Comparison of ENCODE assay signal across 22 cellular contexts in genomic region chr12:96201272-96202227, GRCh38. TPM values are rescaled to one million over a fixed set of nuclear protein-coding genes. Genes with fewer than 3 reads are reported as not detected.
DNase-seq lines count a peak whose midpoint lies in the region; ATAC-seq and TF ChIP-seq lines count a peak whose summit lies in the region.
"Had no signal": no experiment of that assay in that cellular context is flagged by ENCODE, and none has a peak within 500 bp of the region (broad histone marks: within the 10 kb centered on the region; RNA-seq: fewer than 3 reads in every experiment).

No MANE protein-coding gene starts in this region.

- no peak overlapping the region for H3K56ac ChIP-seq in IMR-90 (ENCODE audit: extremely low read depth, insufficient read depth, low read length)

- peak overlapping the region; percentile 70 for H2AK5ac ChIP-seq in IMR-90 (ENCODE audit: low read depth, low read length)

- TF ChIP-seq POLR2A in IMR-90 (IDR thresholded peaks at IDR 0.05; ENCODE audit: low read depth, low read length), result no peak

- H4K5ac ChIP-seq in IMR-90 (ENCODE audit: low read depth, low read length), result peak overlapping the region; percentile 37; the same call in 1 of the 2 replicates

- TF ChIP-seq RAD21 in IMR-90 (IDR thresholded peaks at IDR 0.05; ENCODE audit: low read length), result no peak

- peak overlapping the region; percentile 10 for H2BK5ac ChIP-seq in IMR-90 (ENCODE audit: low read depth, low read length, poor library complexity, severe bottlenecking)

- H3K9ac ChIP-seq in IMR-90 (ENCODE audit: low read depth, low read length) (no peak overlapping the region), Karpas-422 (ENCODE audit: low read length) (no peak overlapping the region)

- no peak overlapping the region for H3K27ac ChIP-seq in IMR-90 (ENCODE audit: insufficient read depth, low read length)
- H3K27ac ChIP-seq in brain microvascular endothelial cell, result peak overlapping the region; percentile 36
- H3K27ac ChIP-seq in naive thymus-derived CD4-positive, alpha-beta T cell (ENCODE audit: low read depth, low read length), result no peak overlapping the region
- peak overlapping the region in 2 of 10 donors; percentile 15 to 80 for H3K27ac ChIP-seq in heart right ventricle
- no peak overlapping the region for H3K27ac ChIP-seq in Karpas-422 (ENCODE audit: low read length)
- H3K27ac ChIP-seq: cardiac muscle cell, vagina had no signal

- no peak overlapping the region for H3K4me3 Mint-ChIP-seq in activated T-cell treated with anti-CD3 and anti-CD28 coated beads, Interleukin-2, amount 50 U/mL, for 72 hours
- H3K4me3 Mint-ChIP-seq in activated T-cell treated with anti-CD3 and anti-CD28 coated beads, Interleukin-2, amount 50 U/mL, for 4 hours, result no peak overlapping the region
- no peak overlapping the region for H3K4me3 Mint-ChIP-seq in naive thymus-derived CD4-positive, alpha-beta T cell

- H3K9me3 Mint-ChIP-seq in activated T-cell treated with anti-CD3 and anti-CD28 coated beads, Interleukin-2, amount 50 U/mL, for 72 hours, result no peaks in the 10 kb centered on the region
- no peaks in the 10 kb centered on the region for H3K9me3 Mint-ChIP-seq in activated T-cell treated with anti-CD3 and anti-CD28 coated beads, Interleukin-2, amount 50 U/mL, for 4 hours
- H3K9me3 Mint-ChIP-seq in naive thymus-derived CD4-positive, alpha-beta T cell, result no peaks in the 10 kb centered on the region

- H2BK15ac ChIP-seq in IMR-90 (ENCODE audit: low read depth, low read length), result no peak overlapping the region

- POLR2A ChIA-PET in IMR-90 (lab: Charles Lee; ENCODE audit: unreplicated experiment), result no interaction called here
- POLR2A ChIA-PET in naive thymus-derived CD4-positive, alpha-beta T cell (lab: Charles Lee), result interaction anchor here (0.6 to 1.5 kb wide), 4 partner anchors 10 to 182 kb away, joined by 3 to 10 read pairs (median 3); no protein-coding TSS in a partner anchor

- peaks cover 29% of the 10 kb centered on the region; the same call in 1 of the 2 replicates for H4K20me1 ChIP-seq in IMR-90 (ENCODE audit: insufficient read depth, low read length)
- H4K20me1 ChIP-seq in Karpas-422 (ENCODE audit: insufficient read depth, low read depth, low read length), result peaks cover 26% of the 10 kb centered on the region

- H3K27me3 Mint-ChIP-seq in activated T-cell treated with anti-CD3 and anti-CD28 coated beads, Interleukin-2, amount 50 U/mL, for 72 hours (ENCODE audit: low read depth), result no peaks in the 10 kb centered on the region
- H3K27me3 Mint-ChIP-seq in activated T-cell treated with anti-CD3 and anti-CD28 coated beads, Interleukin-2, amount 50 U/mL, for 4 hours (ENCODE audit: low read depth), result no peaks in the 10 kb centered on the region
- no peaks in the 10 kb centered on the region for H3K27me3 Mint-ChIP-seq in naive thymus-derived CD4-positive, alpha-beta T cell

- H3K27me3 ChIP-seq in IMR-90 (ENCODE audit: control insufficient read depth, insufficient read depth, low read length) (no peaks in the 10 kb centered on the region), brain microvascular endothelial cell (replicated peaks) (no peaks in the 10 kb centered on the region), heart right ventricle (no peaks in the 10 kb centered on the region), Karpas-422 (ENCODE audit: low read length) (no peaks in the 10 kb centered on the region)
- no peaks in the 10 kb centered on the region for H3K27me3 ChIP-seq in naive thymus-derived CD4-positive, alpha-beta T cell (ENCODE audit: control insufficient read depth in 2 of 2, insufficient read depth in 2 of 2, low read length in 2 of 2)
- H3K27me3 ChIP-seq: cardiac muscle cell, vagina had no signal

- H4K91ac ChIP-seq in IMR-90 (ENCODE audit: insufficient read depth, low read depth, low read length), result no peak overlapping the region

- peak overlapping the region; percentile 41; the same call in 1 of the 2 replicates for H3K18ac ChIP-seq in IMR-90 (ENCODE audit: low read depth, low read length)

- no peak overlapping the region; a peak in 1 of 4 replicates for H4K8ac ChIP-seq in IMR-90 (ENCODE audit: low read depth in 2 of 2, low read length in 2 of 2)

- H3K4me1 ChIP-seq in IMR-90 (ENCODE audit: control insufficient read depth, insufficient read depth, low read length), result peaks cover 8% of the 10 kb centered on the region
- H3K4me1 ChIP-seq in naive thymus-derived CD4-positive, alpha-beta T cell (ENCODE audit: control insufficient read depth in 2 of 2, insufficient read depth in 2 of 2, low read length in 2 of 2), result peaks cover 46 to 48% of the 10 kb centered on the region in 2 donors
- peaks cover 3 to 93% (median 36%) of the 10 kb centered on the region in 9 donors for H3K4me1 ChIP-seq in heart right ventricle
- peaks cover 17% of the 10 kb centered on the region for H3K4me1 ChIP-seq in Karpas-422 (ENCODE audit: low read length)

- no peaks in the 10 kb centered on the region for H3K79me2 ChIP-seq in Karpas-422 (ENCODE audit: low read length)

- H2AFZ ChIP-seq in IMR-90 (replicated peaks; ENCODE audit: low read length, poor library complexity) (no peak overlapping the region), Karpas-422 (ENCODE audit: low read length) (no peak overlapping the region)

- peaks cover 18 to 56% of the 10 kb centered on the region in 2 experiments for H3K79me1 ChIP-seq in IMR-90 (ENCODE audit: low read depth in 1 of 2, low read length in 2 of 2)

- H3K36me3 ChIP-seq in IMR-90 (ENCODE audit: control insufficient read depth, insufficient read depth, low read length) (peaks cover 2% of the 10 kb centered on the region), brain microvascular endothelial cell (replicated peaks) (peaks cover 14% of the 10 kb centered on the region), heart right ventricle (peaks cover 0 to 4% (median 0%) of the 10 kb centered on the region in 9 donors), Karpas-422 (ENCODE audit: insufficient read depth, low read length) (no peaks in the 10 kb centered on the region)
- H3K36me3 ChIP-seq in naive thymus-derived CD4-positive, alpha-beta T cell (ENCODE audit: control insufficient read depth in 2 of 3, insufficient read depth in 3 of 3, low read length in 3 of 3), result no peaks in the 10 kb centered on the region
- H3K36me3 ChIP-seq: cardiac muscle cell, vagina had no signal

- ATAC-seq in activated T-cell treated with anti-CD3 and anti-CD28 coated beads, Interleukin-2, amount 50 U/mL, for 72 hours (replicated peaks in 1 of 2), result no peak
- no peak for ATAC-seq in activated T-cell treated with anti-CD3 and anti-CD28 coated beads, Interleukin-2, amount 50 U/mL, for 4 hours
- ATAC-seq in IMR-90 (ENCODE audit: low read depth) (no peak), heart right ventricle (no peak)
- ATAC-seq in naive thymus-derived CD4-positive, alpha-beta T cell, result no peak
- ATAC-seq: GM12878 had no signal

- H2BK20ac ChIP-seq in IMR-90 (ENCODE audit: low read depth, low read length), result no peak overlapping the region

- H3K27ac Mint-ChIP-seq in activated T-cell treated with anti-CD3 and anti-CD28 coated beads, Interleukin-2, amount 50 U/mL, for 72 hours, result peak overlapping the region; percentile 21
- H3K27ac Mint-ChIP-seq in naive thymus-derived CD4-positive, alpha-beta T cell, result peak overlapping the region in 5 of 9 donors; percentile 14 to 79 (median 74)

- dilution Hi-C loops in IMR-90 (cut with HindIII; ENCODE audit: low sequenced_read_pairs, unreplicated experiment), result no loop called here

- no CpG with 5 or more reads among the region's 6 CpGs for WGBS in IMR-90 (ENCODE audit: extremely low coverage in 2 of 2, insufficient read length in 1 of 2), 2 experiments
- WGBS in heart right ventricle, 2 donors, result 86 to 88% methylated on average over 6 of the region's 6 CpGs

- H3K4me2 ChIP-seq in IMR-90 (ENCODE audit: low read depth, low read length), result no peak overlapping the region
- no peak overlapping the region for H3K4me2 ChIP-seq in Karpas-422 (ENCODE audit: low read depth, low read length, poor library complexity, severe bottlenecking)

- no peak overlapping the region for H3K4me3 ChIP-seq in IMR-90 (ENCODE audit: insufficient read depth, low read depth, low read length)
- no peak overlapping the region for H3K4me3 ChIP-seq in brain microvascular endothelial cell (ENCODE audit: low read depth, low read length)
- H3K4me3 ChIP-seq in naive thymus-derived CD4-positive, alpha-beta T cell (ENCODE audit: low read length), result no peak overlapping the region
- no peak overlapping the region for H3K4me3 ChIP-seq in heart right ventricle
- H3K4me3 ChIP-seq in Karpas-422 (ENCODE audit: low read length), result no peak overlapping the region
- H3K4me3 ChIP-seq: cardiac muscle cell, GM12878, vagina had no signal

- H3K36me3 Mint-ChIP-seq in activated T-cell treated with anti-CD3 and anti-CD28 coated beads, Interleukin-2, amount 50 U/mL, for 72 hours (ENCODE audit: insufficient read depth in 2 of 2), result peaks cover 2 to 21% of the 10 kb centered on the region in 2 donors
- peaks cover 23% of the 10 kb centered on the region for H3K36me3 Mint-ChIP-seq in activated T-cell treated with anti-CD3 and anti-CD28 coated beads, Interleukin-2, amount 50 U/mL, for 4 hours (ENCODE audit: insufficient read depth)
- H3K36me3 Mint-ChIP-seq in naive thymus-derived CD4-positive, alpha-beta T cell, result peaks cover 3 to 33% (median 15%) of the 10 kb centered on the region in 5 donors

- in situ Hi-C loops in IMR-90 (cut with MboI; ENCODE audit: low sequenced_read_pairs) (loop anchor here (10.0 to 25.0 kb wide), 2 partner anchors 313 to 589 kb away; no protein-coding TSS in a partner anchor), brain microvascular endothelial cell (cut with HindIII; ENCODE audit: low pct_ligation_motif_present, low sequenced_read_pairs) (loop anchor here (25.0 kb wide), 1 partner anchor 139 kb away; no protein-coding TSS in a partner anchor)

- DNase-seq in activated T-cell treated with anti-CD3 and anti-CD28 coated beads, Interleukin-2, amount 50 U/mL, for 72 hours, result no peak
- no peak for DNase-seq in activated T-cell treated with anti-CD3 and anti-CD28 coated beads, Interleukin-2, amount 50 U/mL, for 4 hours
- DNase-seq in IMR-90 (no peak), brain microvascular endothelial cell (no peak), heart right ventricle (no peak), COLO668 (lab: John Stamatoyannopoulos, UW; ENCODE audit: unreplicated experiment) (no peak), Karpas-422 (no peak)
- no peak for DNase-seq in naive thymus-derived CD4-positive, alpha-beta T cell
- DNase-seq: activated CD4-positive, alpha-beta T cell treated with anti-CD3 and anti-CD28 coated beads, Interleukin-2, amount 50 U/mL, for 48 hours; DMS79; erythroblast; kidney glomerular epithelial cell; mammary epithelial cell; MV-4-11; NCI-H1694 treated with DMSO at 0.1 percent for 48 hours; OCI-M1; SIG-M5; substantia nigra; T-helper 1 cell had no signal

- intact Hi-C loops in IMR-90 (cut with micrococcal nuclease) (no loop called here), heart right ventricle (cut with DNase I) (loop anchor here in 1 of 10 donors (10.0 kb wide), 1 partner anchor 303 kb away; no protein-coding TSS in a partner anchor)
- intact Hi-C loops in naive thymus-derived CD4-positive, alpha-beta T cell (cut with micrococcal nuclease), result no loop called here

- TF ChIP-seq CTCF in IMR-90 (conservative IDR thresholded peaks at IDR 0.05; ENCODE audit: low read depth, low read length) (no peak), brain microvascular endothelial cell (IDR thresholded peaks at IDR 0.05; ENCODE audit: low read depth, low read length, missing control alignments) (no peak), heart right ventricle (IDR thresholded peaks at IDR 0.05) (no peak)

- peaks cover 11% of the 10 kb centered on the region for H3K9me1 ChIP-seq in IMR-90 (ENCODE audit: insufficient read depth, low read length)

- H3K9me3 ChIP-seq in IMR-90 (ENCODE audit: control insufficient read depth, insufficient read depth, low read length) (peaks cover 2% of the 10 kb centered on the region; the same call in 1 of the 2 replicates), heart right ventricle (no peaks in the 10 kb centered on the region), Karpas-422 (ENCODE audit: low read length) (no peaks in the 10 kb centered on the region)
- H3K9me3 ChIP-seq in naive thymus-derived CD4-positive, alpha-beta T cell (ENCODE audit: control insufficient read depth in 2 of 3, low read length in 3 of 3), result no peaks in the 10 kb centered on the region
- H3K9me3 ChIP-seq: vagina had no signal

- no peak overlapping the region for H3K14ac ChIP-seq in IMR-90 (replicated peaks; ENCODE audit: low read depth, low read length)

- CTCF ChIA-PET in IMR-90 (lab: Yijun Ruan, JAX), result interaction anchor here (2.1 kb wide), 1 partner anchor 8 kb away, joined by 6 read pairs; no protein-coding TSS in a partner anchor
- CTCF ChIA-PET in naive thymus-derived CD4-positive, alpha-beta T cell (lab: Charles Lee), result interaction anchor here (1.2 to 6.9 kb wide), 3 partner anchors 9 to 14 kb away, joined by 5 to 35 read pairs (median 7); no protein-coding TSS in a partner anchor

- H3K4ac ChIP-seq in IMR-90 (ENCODE audit: low read depth, low read length), result peak overlapping the region; percentile 12; the same call in 1 of the 2 replicates

- H3K9me2 ChIP-seq in Karpas-422 (replicated peaks; ENCODE audit: insufficient read depth, low read length), result no peaks in the 10 kb centered on the region

- no peak overlapping the region for H2AK9ac ChIP-seq in IMR-90 (replicated peaks; ENCODE audit: low read depth, low read length, poor library complexity)

- no TSS peak for BruUV-seq in IMR-90 (replicated peaks; lab: Mats Ljungman, UMichigan)

- H3K23ac ChIP-seq in IMR-90 (ENCODE audit: low read depth, low read length), result peak overlapping the region; percentile 39; the same call in 1 of the 2 replicates

- peaks cover 85% of the 10 kb centered on the region for H3K4me1 Mint-ChIP-seq in activated T-cell treated with anti-CD3 and anti-CD28 coated beads, Interleukin-2, amount 50 U/mL, for 72 hours (ENCODE audit: low read depth)
- H3K4me1 Mint-ChIP-seq in activated T-cell treated with anti-CD3 and anti-CD28 coated beads, Interleukin-2, amount 50 U/mL, for 4 hours (ENCODE audit: low read depth), result peaks cover 82% of the 10 kb centered on the region
- peaks cover 42 to 84% (median 77%) of the 10 kb centered on the region in 7 donors for H3K4me1 Mint-ChIP-seq in naive thymus-derived CD4-positive, alpha-beta T cell

- no peak overlapping the region for H2BK120ac ChIP-seq in IMR-90 (ENCODE audit: low read depth, low read length)

RNA-seq across cellular contexts. Expression of gene ELK3, which starts 7.4 kb away (rescaled TPM):
- total RNA-seq in activated T-cell treated with anti-CD3 and anti-CD28 coated beads, Interleukin-2, amount 50 U/mL, for 72 hours, result 10 to 100 TPM; 31.2 to 34.9 TPM
- total RNA-seq in activated T-cell treated with anti-CD3 and anti-CD28 coated beads, Interleukin-2, amount 50 U/mL, for 4 hours, result 10 to 100 TPM; 33.8 to 43.1 (median 33.9) TPM
- total RNA-seq in IMR-90 (2012; rRNA removed), result 14.5 and 20.0 TPM in 2 replicates
- polyA plus RNA-seq in IMR-90 (2012; rRNA removed), result 27.5 and 35.7 TPM in 2 replicates
- 10.7 and 23.4 TPM in 2 replicates for polyA plus RNA-seq in IMR-90 (2012; cell fraction: cytosol; rRNA removed)
- 9.2 and 14.8 TPM in 2 replicates for polyA plus RNA-seq in IMR-90 (2012; cell fraction: nucleus; rRNA removed; ENCODE audit: low replicate concordance)
- total RNA-seq in naive thymus-derived CD4-positive, alpha-beta T cell, result 10 to 100 TPM; 24.9 to 52.3 (median 34.7) TPM
- polyA plus RNA-seq in naive thymus-derived CD4-positive, alpha-beta T cell, result 10 to 100 TPM; 16.8 to 22.1 TPM
- 10 to 100 TPM; 11.7 to 33.0 (median 22.3) TPM for total RNA-seq in heart right ventricle
- 10 to 100 TPM in 1 of 2 donors, 1 to 10 TPM in 1; 6.6 to 14.8 TPM for polyA plus RNA-seq in heart right ventricle
- 1.2 and 1.8 TPM in 2 replicates for total RNA-seq in Karpas-422 (2014; rRNA removed; shearing (Covaris generic); ENCODE audit: low replicate concordance)
